Comparison of ENCODE assay signal across 1 cellular context in genomic region chr9:129637102-129637501, GRCh38.
TF ChIP-seq lines count a peak whose summit lies in the region.

No MANE protein-coding gene starts in this region.

TF ChIP-seq in K562, 482 proteins besides CTCF, POLR2A, EP300 and RAD21:
- TF ChIP-seq NONO (IDR thresholded peaks at IDR 0.05; ENCODE audit: low read depth in 2 of 2, low read length in 1 of 2) (no peak), CREB5 (CRISPR knock-in tag; IDR thresholded peaks at IDR 0.05) (no peak), WHSC1 (IDR thresholded peaks at IDR 0.05; ENCODE audit: low read length) (no peak), POLR2AphosphoS5 (IDR thresholded peaks at IDR 0.05; ENCODE audit: control insufficient read depth, insufficient read depth, low read depth, low read length) (0 out of 2 replicates have a peak, but pooled peaks have one; percentile 12), RBFOX2 (IDR thresholded peaks at IDR 0.05; ENCODE audit: low read depth, low read length) (peak; percentile 41; the same call in 1 of the 2 replicates), HNRNPLL (IDR thresholded peaks at IDR 0.05; ENCODE audit: low read depth, low read length, poor library complexity, severe bottlenecking) (no peak), NKRF (IDR thresholded peaks at IDR 0.05; ENCODE audit: borderline replicate concordance) (no peak), HOXB6 (CRISPR knock-in tag; IDR thresholded peaks at IDR 0.05; ENCODE audit: borderline replicate concordance) (no peak), NRF1 (conservative IDR thresholded peaks at IDR 0.05 in 1 of 2, IDR thresholded peaks at IDR 0.05 in 1 of 2) (no peak), RBM22 (IDR thresholded peaks at IDR 0.05; ENCODE audit: low read depth, low read length, poor library complexity, severe bottlenecking) (peak; percentile 63), PPARD (CRISPR knock-in tag; IDR thresholded peaks at IDR 0.05) (no peak), POLR2H (tag; IDR thresholded peaks at IDR 0.05; ENCODE audit: low read depth) (no peak), ZNF561 (CRISPR knock-in tag; conservative IDR thresholded peaks at IDR 0.05) (no peak), SIX5 (IDR thresholded peaks at IDR 0.05; ENCODE audit: borderline replicate concordance in 1 of 2, insufficient read depth in 1 of 2, low read depth in 1 of 2, low read length in 2 of 2) (no peak), SIN3B (IDR thresholded peaks at IDR 0.05; ENCODE audit: low read depth) (no peak), NR0B1 (IDR thresholded peaks at IDR 0.05; ENCODE audit: partially characterized antibody) (no peak), NFE2L1 (tag; IDR thresholded peaks at IDR 0.05; ENCODE audit: borderline replicate concordance, low read depth) (no peak), ATF3 (IDR thresholded peaks at IDR 0.05) (no peak), ATF3 (CRISPR knock-in tag; conservative IDR thresholded peaks at IDR 0.05) (no peak), ADNP (tag; IDR thresholded peaks at IDR 0.05) (no peak), ZNF639 (CRISPR knock-in tag; conservative IDR thresholded peaks at IDR 0.05 in 1 of 2, IDR thresholded peaks at IDR 0.05 in 1 of 2) (no peak), PCBP2 (IDR thresholded peaks at IDR 0.05; ENCODE audit: low read depth, low read length, poor library complexity, severe bottlenecking) (no peak), TBL1XR1 (IDR thresholded peaks at IDR 0.05; ENCODE audit: low read length in 2 of 2) (no peak), NCOA1 (IDR thresholded peaks at IDR 0.05; ENCODE audit: low read depth) (no peak), MEIS2 (IDR thresholded peaks at IDR 0.05; ENCODE audit: partially characterized antibody) (no peak), SIN3A (IDR thresholded peaks at IDR 0.05; ENCODE audit: borderline replicate concordance in 2 of 2, control insufficient read depth in 1 of 2, low read depth in 2 of 2, low read length in 2 of 2) (no peak), RBM39 (optimal IDR thresholded peaks at IDR 0.05; ENCODE audit: low read depth, low read length) (no peak), KLF13 (tag; IDR thresholded peaks at IDR 0.05; ENCODE audit: borderline replicate concordance, low read depth) (no peak), TAF1 (IDR thresholded peaks at IDR 0.05; ENCODE audit: control insufficient read depth, extremely low read depth, insufficient read depth, low read length, severe bottlenecking) (no peak), POLR2B (IDR thresholded peaks at IDR 0.05; ENCODE audit: low read depth, partially characterized antibody) (peak; percentile 15), ZBTB26 (CRISPR knock-in tag; IDR thresholded peaks at IDR 0.05) (no peak), THRAP3 (IDR thresholded peaks at IDR 0.05; ENCODE audit: borderline replicate concordance) (no peak), PHF8 (IDR thresholded peaks at IDR 0.05; ENCODE audit: borderline replicate concordance, low read length) (no peak), ELK1 (CRISPR knock-in tag; IDR thresholded peaks at IDR 0.05) (no peak), RBM14 (IDR thresholded peaks at IDR 0.05; ENCODE audit: borderline replicate concordance, insufficient read depth, low read depth, low read length) (no peak), FOXP4 (CRISPR knock-in tag; IDR thresholded peaks at IDR 0.05; ENCODE audit: borderline replicate concordance) (no peak), ELF4 (CRISPR knock-in tag; IDR thresholded peaks at IDR 0.05) (no peak), SOX6 (IDR thresholded peaks at IDR 0.05) (no peak), ZNF589 (CRISPR knock-in tag; IDR thresholded peaks at IDR 0.05; ENCODE audit: low read depth) (no peak), MEF2A (IDR thresholded peaks at IDR 0.05; ENCODE audit: control insufficient read depth, low read depth, low read length) (no peak), HNRNPH1 (optimal IDR thresholded peaks at IDR 0.05; ENCODE audit: low read depth, low read length) (no peak), HBP1 (CRISPR knock-in tag; IDR thresholded peaks at IDR 0.05) (no peak), RFX1 (IDR thresholded peaks at IDR 0.05) (no peak), POLR2G (IDR thresholded peaks at IDR 0.05; ENCODE audit: low read depth, low read length) (peak; percentile 54)
TF ChIP-seq in K562: peak in this region for 5.
